8 cellular contexts compared by ENCODE assay signal in genomic region chr1:31471452-31472310, GRCh38. TPM values are rescaled to one million over a fixed set of nuclear protein-coding genes. Genes with fewer than 3 reads are reported as not detected.
DNase-seq lines count a peak whose midpoint lies in the region; ATAC-seq, FAIRE-seq and TF ChIP-seq lines count a peak whose summit lies in the region.
"Not testable (repeated sequence)": the region's sequence is repeated elsewhere in the genome, so short reads cannot be mapped to it uniquely, and the experiment has no call there.

No MANE protein-coding gene starts in this region.

- peak; percentile 51 to 76 for ATAC-seq in activated T-cell treated with anti-CD3 and anti-CD28 coated beads, Interleukin-2, amount 50 U/mL, for 72 hours (replicated peaks in 1 of 2)

- H3K4me2 ChIP-seq in DOHH2 (ENCODE audit: low read length): peak overlapping the region; percentile 42; the same call in 1 of the 2 replicates
- peak overlapping the region; percentile 65 for H3K4me2 ChIP-seq in PC-9
- peak overlapping the region; percentile 67 for H3K4me2 ChIP-seq in parathyroid adenoma (ENCODE audit: low read length)

- not testable (repeated sequence) for H3K79me2 ChIP-seq in DOHH2 (ENCODE audit: control insufficient read depth, low read length); PC-9 (ENCODE audit: low read depth); parathyroid adenoma

- not testable (repeated sequence) for H3K4me3 Mint-ChIP-seq in activated T-cell treated with anti-CD3 and anti-CD28 coated beads, Interleukin-2, amount 50 U/mL, for 72 hours

- peaks cover 29% of the 10 kb centered on the region for H3K9me3 ChIP-seq in DOHH2 (ENCODE audit: control insufficient read depth, insufficient read depth, low read length)
- H3K9me3 ChIP-seq in PC-9 (ENCODE audit: insufficient read depth, low read depth); parathyroid adenoma (ENCODE audit: control insufficient read depth, low read length): not testable (repeated sequence)

- not testable (repeated sequence) for H3F3A ChIP-seq in DOHH2 (ENCODE audit: control insufficient read depth, insufficient read depth); PC-9 (ENCODE audit: insufficient read depth, low read depth)

- not testable (repeated sequence) for H4K20me1 ChIP-seq in DOHH2 (ENCODE audit: control insufficient read depth, insufficient read depth, low read depth, low read length); PC-9 (ENCODE audit: insufficient read depth)

- H3K4me1 Mint-ChIP-seq in activated T-cell treated with anti-CD3 and anti-CD28 coated beads, Interleukin-2, amount 50 U/mL, for 72 hours (ENCODE audit: low read depth): peaks cover 12% of the 10 kb centered on the region

- peak; percentile 53 for FAIRE-seq in urothelium cell line (lab: Jason Lieb, UNC)

- DNase-seq in LNCaP clone FGC (ENCODE audit: low read depth) (peak; percentile 95), PC-9 (peak; percentile 82 to 94), dermis microvascular lymphatic vessel endothelial cell (ENCODE audit: low read depth in 2 of 2) (peak; percentile 30 to 48), islet precursor cell (peak; percentile 86)
- peak; percentile 39 to 49 for DNase-seq in activated T-cell treated with anti-CD3 and anti-CD28 coated beads, Interleukin-2, amount 50 U/mL, for 72 hours
- DNase-seq in urothelium cell line (ENCODE audit: low spot score): not testable (repeated sequence)

- peak overlapping the region; percentile 47 for H3K4me3 ChIP-seq in DOHH2 (ENCODE audit: low read length)
- H3K4me3 ChIP-seq in LNCaP clone FGC (ENCODE audit: low read depth, low read length): not testable (repeated sequence)
- peak overlapping the region; percentile 43; the same call in 1 of the 2 replicates for H3K4me3 ChIP-seq in PC-9
- H3K4me3 ChIP-seq in parathyroid adenoma (ENCODE audit: low read depth, low read length): peak overlapping the region; percentile 44

- intact Hi-C loops in PC-9 (cut with micrococcal nuclease; ENCODE audit: unreplicated experiment): loop anchor here (1.0 kb wide), 3 partner anchors 12 to 81 kb away; no protein-coding TSS in a partner anchor

- H3K4me1 ChIP-seq in DOHH2 (ENCODE audit: control insufficient read depth, low read length) (peaks cover 36% of the 10 kb centered on the region), PC-9 (replicated peaks; ENCODE audit: insufficient read depth) (peaks cover 34% of the 10 kb centered on the region)
- H3K4me1 ChIP-seq in parathyroid adenoma: not testable (repeated sequence)

- H3K9me2 ChIP-seq in DOHH2 (replicated peaks; ENCODE audit: control insufficient read depth, low read length); PC-9 (ENCODE audit: insufficient read depth): not testable (repeated sequence)

- BruUV-seq in PC-9 (replicated peaks; lab: Mats Ljungman, UMichigan): not testable (repeated sequence)

- not testable (repeated sequence) for H3K27me3 Mint-ChIP-seq in activated T-cell treated with anti-CD3 and anti-CD28 coated beads, Interleukin-2, amount 50 U/mL, for 72 hours (ENCODE audit: low read depth)

- H3K36me3 ChIP-seq in DOHH2 (ENCODE audit: control insufficient read depth, low read length); PC-9 (ENCODE audit: low read depth); parathyroid adenoma (ENCODE audit: control insufficient read depth, insufficient read depth, low read length): not testable (repeated sequence)

- H3K9me3 Mint-ChIP-seq in activated T-cell treated with anti-CD3 and anti-CD28 coated beads, Interleukin-2, amount 50 U/mL, for 72 hours: not testable (repeated sequence)

- not testable (repeated sequence) for H3K36me3 Mint-ChIP-seq in activated T-cell treated with anti-CD3 and anti-CD28 coated beads, Interleukin-2, amount 50 U/mL, for 72 hours (ENCODE audit: insufficient read depth in 2 of 2)

- POLR2A ChIA-PET in PC-9 (lab: Charles Lee; ENCODE audit: unreplicated experiment): not testable (repeated sequence)

- not testable (repeated sequence) for H2AFZ ChIP-seq in PC-9
- H2AFZ ChIP-seq in parathyroid adenoma: peak overlapping the region; percentile 46

- TF ChIP-seq CTCF in DOHH2 (IDR thresholded peaks at IDR 0.05; ENCODE audit: low read depth, low read length, poor library complexity, severe bottlenecking); LNCaP clone FGC (IDR thresholded peaks at IDR 0.05; ENCODE audit: control insufficient read depth, extremely low read depth, insufficient read depth); PC-9 (conservative IDR thresholded peaks at IDR 0.05); parathyroid adenoma (IDR thresholded peaks at IDR 0.05): not testable (repeated sequence)

- CTCF ChIA-PET in PC-9 (lab: Charles Lee): not testable (repeated sequence)

- H3K27ac ChIP-seq in DOHH2 (ENCODE audit: low read depth, low read length) (peak overlapping the region; percentile 12; the same call in 1 of the 2 replicates), PC-9 (peak overlapping the region; percentile 97), parathyroid adenoma (peak overlapping the region; percentile 69)

- not testable (repeated sequence) for H3K27me3 ChIP-seq in DOHH2 (ENCODE audit: control insufficient read depth, low read length); PC-9 (ENCODE audit: insufficient read depth, low read depth); parathyroid adenoma (ENCODE audit: control insufficient read depth, insufficient read depth, low read length)

- not testable (repeated sequence) for H3K9ac ChIP-seq in parathyroid adenoma

- peak overlapping the region; percentile 35 for H3K27ac Mint-ChIP-seq in activated T-cell treated with anti-CD3 and anti-CD28 coated beads, Interleukin-2, amount 50 U/mL, for 72 hours

RNA-seq across cellular contexts. Expression of gene SERINC2, which starts 58.7 kb away (rescaled TPM):
- total RNA-seq in PC-9 (2021): 36.0 and 44.0 TPM in 2 replicates
- total RNA-seq in activated T-cell treated with anti-CD3 and anti-CD28 coated beads, Interleukin-2, amount 50 U/mL, for 72 hours: under 1 TPM; 0.23 to 0.31 TPM
- total RNA-seq in dermis microvascular lymphatic vessel endothelial cell: 5.9 and 15.0 TPM in 2 replicates

Comparison
In these comparisons a context has a peak if more than half of its experiments do, and no peak if none do; other contexts are left out.
1. H3K27ac ChIP-seq: peak in every context shown above with its lines; median percentile 97 in PC-9; 69 in parathyroid adenoma; 12 in DOHH2.